Comparison of ENCODE assay signal across 22 cellular contexts in genomic region chr6:26609463-26609862, GRCh38. TPM values are rescaled to one million over a fixed set of nuclear protein-coding genes. Genes with fewer than 3 reads are reported as not detected.
DNase-seq lines count a peak whose midpoint lies in the region; ATAC-seq and TF ChIP-seq lines count a peak whose summit lies in the region.
"Had no signal": no experiment of that assay in that cellular context is flagged by ENCODE, and none has a peak within 500 bp of the region (broad histone marks: within the 10 kb centered on the region; RNA-seq: fewer than 3 reads in every experiment).

No MANE protein-coding gene starts in this region.

- H3K4me3 Mint-ChIP-seq in CD4-positive, CD25-positive, alpha-beta regulatory T cell, result no peak overlapping the region
- H3K4me3 Mint-ChIP-seq in type B pancreatic cell, result peak overlapping the region; percentile 1
- no peak overlapping the region; the same call in 2 of the 3 replicates for H3K4me3 Mint-ChIP-seq in GM23338
- H3K4me3 Mint-ChIP-seq: CD14-positive monocyte; CD4-positive, alpha-beta memory T cell had no signal

- 0 out of 2 replicates have a peak overlapping the region, but pooled peaks have one; percentile 4 for H2AFZ ChIP-seq in OCI-LY7 (ENCODE audit: low read length)
- no peak overlapping the region for H2AFZ ChIP-seq in GM23338

- peak overlapping the region in 2 of 3 donors; percentile 2 to 89 for H3K27ac Mint-ChIP-seq in CD4-positive, CD25-positive, alpha-beta regulatory T cell
- H3K27ac Mint-ChIP-seq in type B pancreatic cell (no peak overlapping the region), GM23338 (no peak overlapping the region)
- H3K27ac Mint-ChIP-seq: CD14-positive monocyte; CD4-positive, alpha-beta memory T cell had no signal

- no peaks in the 10 kb centered on the region for H3K36me3 Mint-ChIP-seq in CD4-positive, CD25-positive, alpha-beta regulatory T cell
- H3K36me3 Mint-ChIP-seq in type B pancreatic cell, result no peaks in the 10 kb centered on the region
- H3K36me3 Mint-ChIP-seq in GM23338 (ENCODE audit: low read depth), result no peaks in the 10 kb centered on the region
- H3K36me3 Mint-ChIP-seq: CD14-positive monocyte; CD4-positive, alpha-beta memory T cell had no signal

- peaks cover 7% of the 10 kb centered on the region for H3K27me3 ChIP-seq in CD4-positive, CD25-positive, alpha-beta regulatory T cell (ENCODE audit: control insufficient read depth, insufficient read depth, low read length)
- peaks cover 52% of the 10 kb centered on the region for H3K27me3 ChIP-seq in GM23338 (ENCODE audit: insufficient read depth)

- H3K4me2 ChIP-seq in OCI-LY7 (ENCODE audit: low read length), result no peak overlapping the region
- H3K4me2 ChIP-seq in GM23338, result no peak overlapping the region
- H3K4me2 ChIP-seq: A549; BLaER1 treated with 17β-estradiol and CSF1 and Interleukin-3, amounts not matched to agents 10 nM and 100 nM had no signal

- H4K20me1 ChIP-seq in OCI-LY7 (ENCODE audit: insufficient read depth, low read length), result no peaks in the 10 kb centered on the region
- H4K20me1 ChIP-seq in GM23338 (replicated peaks; ENCODE audit: insufficient read depth), result no peaks in the 10 kb centered on the region; the same call in 1 of the 2 replicates
- H4K20me1 ChIP-seq: BLaER1 treated with 17β-estradiol and CSF1 and Interleukin-3, amounts not matched to agents 10 nM and 100 nM had no signal

- no peaks in the 10 kb centered on the region for H3K36me3 ChIP-seq in CD4-positive, CD25-positive, alpha-beta regulatory T cell (ENCODE audit: control insufficient read depth, insufficient read depth, low read length)
- H3K36me3 ChIP-seq in OCI-LY7 (ENCODE audit: insufficient read depth, low read length) (no peaks in the 10 kb centered on the region), GM23338 (ENCODE audit: insufficient read depth) (no peaks in the 10 kb centered on the region)
- H3K36me3 ChIP-seq: BE2C had no signal

- no peaks in the 10 kb centered on the region for H3K9me3 ChIP-seq in CD4-positive, CD25-positive, alpha-beta regulatory T cell (ENCODE audit: control insufficient read depth in 2 of 2, low read length in 2 of 2)
- no peaks in the 10 kb centered on the region for H3K9me3 ChIP-seq in OCI-LY7 (ENCODE audit: low read length)
- H3K9me3 ChIP-seq: A549, BE2C had no signal

- H3K9me2 ChIP-seq in OCI-LY7 (ENCODE audit: insufficient read depth, low read length) (no peaks in the 10 kb centered on the region), GM23338 (ENCODE audit: insufficient read depth) (no peaks in the 10 kb centered on the region)

- CTCF ChIA-PET in OCI-LY7 (lab: Charles Lee; ENCODE audit: unreplicated experiment), result no interaction called here

- H3K4me1 Mint-ChIP-seq in CD4-positive, CD25-positive, alpha-beta regulatory T cell, result peaks cover 0 to 30% (median 15%) of the 10 kb centered on the region in 4 donors
- H3K4me1 Mint-ChIP-seq in type B pancreatic cell (ENCODE audit: unreplicated experiment), result peaks cover 3% of the 10 kb centered on the region
- H3K4me1 Mint-ChIP-seq in GM23338, result peaks cover 9% of the 10 kb centered on the region; the same call in 2 of the 3 replicates

- intact Hi-C loops in OCI-LY7 (cut with micrococcal nuclease; ENCODE audit: unreplicated experiment) (loop anchor here (5.0 kb wide), 1 partner anchor 518 kb away; no protein-coding TSS in a partner anchor), left cardiac atrium (cut with DNase I) (loop anchor here in 1 of 2 donors (5.0 kb wide), 1 partner anchor 473 kb away; no protein-coding TSS in a partner anchor)

- H3K27ac ChIP-seq in CD4-positive, CD25-positive, alpha-beta regulatory T cell (ENCODE audit: insufficient read depth, low read length, poor library complexity, severe bottlenecking), result no peak overlapping the region
- no peak overlapping the region for H3K27ac ChIP-seq in OCI-LY7 (ENCODE audit: low read depth, low read length, poor library complexity, severe bottlenecking)
- no peak overlapping the region for H3K27ac ChIP-seq in GM23338 (ENCODE audit: low read depth)
- H3K27ac ChIP-seq: A549; BLaER1 treated with 17β-estradiol and CSF1 and Interleukin-3, amounts not matched to agents 10 nM and 100 nM had no signal

- H3K4me3 ChIP-seq in CD4-positive, CD25-positive, alpha-beta regulatory T cell (ENCODE audit: low read depth, low read length), result no peak overlapping the region
- H3K4me3 ChIP-seq in OCI-LY7 (ENCODE audit: low read depth, low read length, poor library complexity, severe bottlenecking) (no peak overlapping the region), GM23338 (no peak overlapping the region)
- H3K4me3 ChIP-seq: A549; BLaER1 treated with 17β-estradiol and CSF1 and Interleukin-3, amounts not matched to agents 10 nM and 100 nM had no signal

- no peak for DNase-seq in CD4-positive, CD25-positive, alpha-beta regulatory T cell
- DNase-seq in NCI-H2227 (lab: John Stamatoyannopoulos, UW; ENCODE audit: unreplicated experiment) (peak; percentile 18), OCI-LY7 (ENCODE audit: low spot score) (no peak), type B pancreatic cell (ENCODE audit: extremely low spot score, unreplicated experiment) (no peak), GM23338 (ENCODE audit: low spot score) (no peak), left cardiac atrium (no peak), pons (ENCODE audit: low spot score) (no peak)
- DNase-seq: 8988T; ACHN; AML-193; BE2C; Calu3; CD4-positive, alpha-beta memory T cell; COR-L47; DMS53; DMS79 treated with DMSO at 0.1 percent for 48 hours; GF-D8; H7; HCEC 1CT had no signal

- ATAC-seq in CD4-positive, CD25-positive, alpha-beta regulatory T cell (ENCODE audit: low read depth in 2 of 2), result no peak
- ATAC-seq in GM23338 (no peak), left cardiac atrium (no peak)
- ATAC-seq: A549 had no signal

- POLR2A ChIA-PET in OCI-LY7 (lab: Charles Lee), result no interaction called here

- peaks cover 16% of the 10 kb centered on the region for H3K4me1 ChIP-seq in CD4-positive, CD25-positive, alpha-beta regulatory T cell (ENCODE audit: control insufficient read depth, insufficient read depth, low read length, poor library complexity, severe bottlenecking)
- no peaks in the 10 kb centered on the region for H3K4me1 ChIP-seq in OCI-LY7 (ENCODE audit: insufficient read depth, low read length, poor library complexity, severe bottlenecking)
- peaks cover 6% of the 10 kb centered on the region; the same call in 1 of the 2 replicates for H3K4me1 ChIP-seq in GM23338 (ENCODE audit: insufficient read depth)
- H3K4me1 ChIP-seq: A549, BE2C had no signal

- peaks cover 32% of the 10 kb centered on the region for H3K27me3 Mint-ChIP-seq in CD4-positive, CD25-positive, alpha-beta regulatory T cell
- H3K27me3 Mint-ChIP-seq in type B pancreatic cell (peaks cover 58% of the 10 kb centered on the region), GM23338 (ENCODE audit: insufficient read depth, low read depth, poor library complexity) (peaks cover 37% of the 10 kb centered on the region)

- peaks cover 0 to 2% (median 0%) of the 10 kb centered on the region in 7 donors for H3K9me3 Mint-ChIP-seq in CD4-positive, CD25-positive, alpha-beta regulatory T cell
- H3K9me3 Mint-ChIP-seq in type B pancreatic cell, result no peaks in the 10 kb centered on the region
- no peaks in the 10 kb centered on the region for H3K9me3 Mint-ChIP-seq in GM23338
- H3K9me3 Mint-ChIP-seq: CD4-positive, alpha-beta memory T cell had no signal

- no peaks in the 10 kb centered on the region for H3K79me2 ChIP-seq in OCI-LY7 (ENCODE audit: insufficient read depth, low read depth, low read length)
- no peaks in the 10 kb centered on the region for H3K79me2 ChIP-seq in GM23338 (replicated peaks; ENCODE audit: insufficient read depth)

- TF ChIP-seq CTCF in OCI-LY7 (conservative IDR thresholded peaks at IDR 0.05; ENCODE audit: low read length), result no peak
- TF ChIP-seq CTCF in type B pancreatic cell (conservative IDR thresholded peaks at IDR 0.05), result no peak
- TF ChIP-seq CTCF in GM23338 (conservative IDR thresholded peaks at IDR 0.05; ENCODE audit: low read depth in 2 of 2), result no peak

- 0 out of 2 replicates have a peak, but pooled peaks cover 3% of the 10 kb centered on the region for H3F3A ChIP-seq in GM23338 (replicated peaks; ENCODE audit: low read depth)

- no TSS peak for BruUV-seq in OCI-LY7 (replicated peaks; lab: Mats Ljungman, UMichigan)

TF ChIP-seq in GM23338, 12 proteins besides CTCF, POLR2A, EP300 and RAD21 (continues in another document):
- no peak for TF ChIP-seq EZH2 (IDR thresholded peaks at IDR 0.05; ENCODE audit: low read depth, unreplicated experiment)
- no peak for TF ChIP-seq POLR2AphosphoS5 (IDR thresholded peaks at IDR 0.05; ENCODE audit: low read depth)
- TF ChIP-seq ZNF331 (CRISPR knock-in tag; IDR thresholded peaks at IDR 0.05; ENCODE audit: low read depth), result no peak
- no peak for TF ChIP-seq JUNB (IDR thresholded peaks at IDR 0.05; ENCODE audit: unreplicated experiment)
- no peak for TF ChIP-seq CREB1 (CRISPR knock-in tag; IDR thresholded peaks at IDR 0.05; ENCODE audit: low read depth)
- TF ChIP-seq ZNF114 (CRISPR knock-in tag; IDR thresholded peaks at IDR 0.05), result no peak
- TF ChIP-seq STAT1 (IDR thresholded peaks at IDR 0.05; ENCODE audit: unreplicated experiment), result no peak
- TF ChIP-seq EZH2phosphoT487 (IDR thresholded peaks at IDR 0.05; ENCODE audit: unreplicated experiment), result no peak

RNA-seq across cellular contexts. Expression of gene ABT1, which starts 12.7 kb away (rescaled TPM):
- total RNA-seq in CD4-positive, CD25-positive, alpha-beta regulatory T cell, result 29.4 TPM
- 10 to 100 TPM; 53.7 to 64.0 (median 57.9) TPM for polyA plus RNA-seq in CD4-positive, CD25-positive, alpha-beta regulatory T cell
- total RNA-seq in OCI-LY7 (2014; rRNA removed; shearing (Covaris generic)), result 32.2 and 34.6 TPM in 2 replicates
- total RNA-seq in OCI-LY7 (2022), result 25.3 and 26.3 TPM in 2 replicates
- total RNA-seq in type B pancreatic cell (ENCODE audit: low replicate concordance), result 21.4 and 23.9 TPM in 2 replicates
- 25.7 and 28.9 TPM in 2 replicates for total RNA-seq in GM23338 (2014; rRNA removed; shearing (Covaris generic))
- polyA plus RNA-seq in GM23338 (2016; fragmentation: Nextera tagmentation; extraction: Ambion mirVana), result 28.5 and 29.1 TPM in 2 replicates
- total RNA-seq in left cardiac atrium, result 10 to 100 TPM in 1 of 2 donors, 1 to 10 TPM in 1; 8.2 to 10.7 TPM

RNA-seq across cellular contexts. Expression of gene ZNF322, which starts 50.1 kb away (rescaled TPM):
- 2.8 TPM for total RNA-seq in CD4-positive, CD25-positive, alpha-beta regulatory T cell
- polyA plus RNA-seq in CD4-positive, CD25-positive, alpha-beta regulatory T cell, result 1 to 10 TPM; 5.5 to 8.4 (median 7.6) TPM
- total RNA-seq in OCI-LY7 (2014; rRNA removed; shearing (Covaris generic)), result 10.8 and 12.2 TPM in 2 replicates
- total RNA-seq in OCI-LY7 (2022), result 19.0 and 23.7 TPM in 2 replicates
- total RNA-seq in type B pancreatic cell (ENCODE audit: low replicate concordance), result 31.9 and 40.2 TPM in 2 replicates
- 43.3 and 47.0 TPM in 2 replicates for total RNA-seq in GM23338 (2014; rRNA removed; shearing (Covaris generic))
- polyA plus RNA-seq in GM23338 (2016; fragmentation: Nextera tagmentation; extraction: Ambion mirVana), result 59.7 and 61.0 TPM in 2 replicates
- 10 to 100 TPM; 15.5 to 16.6 TPM for total RNA-seq in left cardiac atrium

Comparison
In these comparisons a context has a peak if more than half of its experiments do, and no peak if none do; other contexts are left out.
1. H3K27ac Mint-ChIP-seq: peak in CD4-positive, CD25-positive, alpha-beta regulatory T cell (2 of 3); none in type B pancreatic cell (single experiment) and GM23338 (single experiment).